15 cellular contexts compared by ENCODE assay signal in the genomic region with DNA sequence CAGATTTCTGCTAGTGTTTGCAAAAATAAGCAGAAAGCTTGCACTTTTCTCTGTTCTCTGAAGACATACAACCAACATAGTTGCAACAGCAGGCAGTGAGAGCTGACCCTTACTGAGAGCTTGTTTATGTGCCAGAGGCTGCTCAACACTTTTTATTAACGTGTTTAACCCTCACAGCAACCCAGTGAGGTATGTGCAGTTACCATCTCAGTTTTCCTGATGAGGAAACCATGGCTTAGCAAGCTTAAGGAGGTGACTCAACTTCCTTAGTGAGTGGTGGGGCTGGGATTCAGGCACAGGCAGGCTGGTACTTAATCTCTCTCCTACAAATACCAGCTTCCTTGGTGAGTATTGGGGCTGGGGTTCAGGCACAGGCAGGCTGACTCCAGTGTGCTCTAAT.
DNase-seq lines count a peak whose midpoint lies in the region; ATAC-seq and TF ChIP-seq lines count a peak whose summit lies in the region.
"Had no signal": no experiment of that assay in that cellular context is flagged by ENCODE, and none has a peak within 500 bp of the region (broad histone marks: within the 10 kb centered on the region; RNA-seq: fewer than 3 reads in every experiment).

No MANE protein-coding gene starts in this region.

- DNase-seq in AG10803 (ENCODE audit: low read depth), result peak; percentile 9
- DNase-seq in MG63, result peak; percentile 26
- DNase-seq in epithelial cell of prostate (ENCODE audit: low read depth, low spot score), result peak; percentile 24
- no peak for DNase-seq in activated T-cell treated with anti-CD3 and anti-CD28 coated beads for 4 hours
- DNase-seq: activated T-cell treated with anti-CD3 and anti-CD28 coated beads, Interleukin-2, amount 50 U/mL, for 1 hour; KG1; left cardiac atrium; NCI-H1436; NCI-H2227 treated with DMSO at 0.1 percent for 48 hours had no signal

- no peaks in the 10 kb centered on the region for H3K9me3 Mint-ChIP-seq in nephron
- H3K9me3 Mint-ChIP-seq: stimulated activated naive CD8-positive, alpha-beta T cell treated with anti-CD3 and anti-CD28 coated beads, Interleukin-15, Interleukin-2, amounts not matched to agents 100 ng/mL and 50 ng/mL, for 24 hours had no signal

- no peak overlapping the region for H3K4me3 ChIP-seq in AG10803 (ENCODE audit: low read length)
- no peak overlapping the region for H3K4me3 ChIP-seq in MG63

- TF ChIP-seq CTCF in AG10803 (conservative IDR thresholded peaks at IDR 0.05; ENCODE audit: low read length) (no peak), nephron (IDR thresholded peaks at IDR 0.05; ENCODE audit: unreplicated experiment in 3 of 3) (no peak)

- H3K4me1 Mint-ChIP-seq in nephron, result peaks cover 60% of the 10 kb centered on the region

- H3K27me3 Mint-ChIP-seq in nephron (ENCODE audit: low read depth), result peaks cover 8% of the 10 kb centered on the region

- H3K36me3 ChIP-seq in MG63, result no peaks in the 10 kb centered on the region

- peaks cover 7% of the 10 kb centered on the region for H3K36me3 Mint-ChIP-seq in nephron (ENCODE audit: low read depth)
- H3K36me3 Mint-ChIP-seq: activated naive CD8-positive, alpha-beta T cell had no signal

- peak overlapping the region; percentile 76 to 87 (median 85) for H3K27ac Mint-ChIP-seq in nephron
- H3K27ac Mint-ChIP-seq: activated naive CD8-positive, alpha-beta T cell; stimulated activated naive CD8-positive, alpha-beta T cell treated with anti-CD3 and anti-CD28 coated beads, Interleukin-15, Interleukin-2, amounts not matched to agents 100 ng/mL and 50 ng/mL, for 24 hours had no signal

- peak overlapping the region in 1 of 3 experiments; percentile 27 for H3K4me3 Mint-ChIP-seq in nephron
- H3K4me3 Mint-ChIP-seq: activated naive CD8-positive, alpha-beta T cell; stimulated activated naive CD8-positive, alpha-beta T cell treated with anti-CD3 and anti-CD28 coated beads, Interleukin-15, Interleukin-2, amounts not matched to agents 100 ng/mL and 50 ng/mL, for 24 hours had no signal

- H3K9me3 ChIP-seq in MG63, result no peaks in the 10 kb centered on the region

- no peak for ATAC-seq in GM18858 (IDR thresholded peaks at IDR 0.05; ENCODE audit: unreplicated experiment)
- ATAC-seq in GM21423 (IDR thresholded peaks at IDR 0.05; ENCODE audit: unreplicated experiment), result no peak
- no peak for ATAC-seq in GM19023 (IDR thresholded peaks at IDR 0.05; ENCODE audit: unreplicated experiment)

- no peaks in the 10 kb centered on the region for H3K27me3 ChIP-seq in MG63

- H3K27ac ChIP-seq in epithelial cell of prostate, result no peak overlapping the region
